In the genomic region with DNA sequence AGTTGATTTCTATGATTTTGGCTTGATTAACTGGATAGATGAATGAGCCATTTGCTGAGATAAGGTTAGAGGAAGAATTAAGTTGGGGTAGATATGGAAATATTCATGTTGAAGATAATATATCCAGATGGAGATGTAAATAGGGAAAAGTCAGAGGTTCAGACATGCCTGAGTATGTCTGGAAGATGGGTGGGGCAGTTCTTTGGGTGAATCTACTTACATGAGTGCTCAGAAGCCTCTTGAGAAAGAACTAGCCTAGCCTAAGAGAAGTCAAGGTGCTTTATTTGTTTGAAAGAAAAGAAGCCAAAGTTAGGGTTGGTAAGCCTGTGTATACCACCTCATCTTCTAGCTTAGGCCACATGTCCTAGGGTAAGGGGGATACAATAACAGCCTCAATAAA, we compare ENCODE assay signal across 27 cellular contexts.
"Had no signal": no experiment of that assay in that cellular context is flagged by ENCODE, and none has a peak within 500 bp of the region (broad histone marks: within the 10 kb centered on the region; RNA-seq: fewer than 3 reads in every experiment).

No MANE protein-coding gene starts in this region.

- H3K9me3 ChIP-seq: mucosa of descending colon, ovary, right atrium auricular region, right lobe of liver, testis, thyroid gland, transverse colon, vagina had no signal

- H3K27me3 ChIP-seq: ovary, right atrium auricular region, right lobe of liver, stomach, testis, thyroid gland, transverse colon, upper lobe of left lung, vagina had no signal

- H3K4me3 ChIP-seq: left ventricle myocardium inferior, lung, mucosa of descending colon, ovary, right atrium auricular region, right lobe of liver, smooth muscle cell, stomach, testis, thyroid gland, transverse colon, upper lobe of left lung, vagina had no signal

- H3K36me3 ChIP-seq: left ventricle myocardium inferior, ovary, right atrium auricular region, right lobe of liver, stomach, thyroid gland, transverse colon, upper lobe of left lung, vagina had no signal

- ATAC-seq: mucosa of descending colon; naive thymus-derived CD4-positive, alpha-beta T cell; natural killer cell treated with Interleukin-12 subunit alpha and Interleukin-12 subunit beta and Interleukin-15 and Interleukin-18, amount 100 ng/mL, for 72 hours; right lobe of liver; stimulated activated naive B cell treated with anti-CD40 and anti-IgM and Interleukin-4, amounts not matched to agents 10 μg/mL and 1 μg/mL and 100 μg/mL, for 72 hours; stimulated activated naive CD8-positive, alpha-beta T cell treated with anti-CD3 and anti-CD28 coated beads, Interleukin-15, Interleukin-2, amounts not matched to agents 100 U/mL and 50 U/mL, for 24 hours had no signal

- H3K27me3 Mint-ChIP-seq: progenitor cell of endocrine pancreas; stimulated activated naive B cell treated with anti-CD40 and anti-IgM and Interleukin-4, amounts not matched to agents 10 μg/mL and 1 μg/mL and 100 μg/mL, for 72 hours had no signal

- H3K36me3 Mint-ChIP-seq: memory B cell; stimulated activated naive B cell treated with anti-CD40 and anti-IgM and Interleukin-4, amounts not matched to agents 10 μg/mL and 1 μg/mL and 100 μg/mL, for 72 hours had no signal

- H3K4me1 Mint-ChIP-seq: immature natural killer cell; memory B cell; naive thymus-derived CD4-positive, alpha-beta T cell; stimulated activated naive B cell treated with anti-CD40 and anti-IgM and Interleukin-4, amounts not matched to agents 10 μg/mL and 1 μg/mL and 100 μg/mL, for 72 hours had no signal

- H3K4me2 ChIP-seq: smooth muscle cell had no signal

- H3K4me1 ChIP-seq: left ventricle myocardium inferior, right atrium auricular region, right lobe of liver, stomach, testis, thyroid gland, transverse colon, upper lobe of left lung, vagina had no signal

- H3K27ac ChIP-seq: left ventricle myocardium inferior, ovary, right atrium auricular region, right lobe of liver, stomach, testis, thyroid gland, transverse colon, upper lobe of left lung, vagina had no signal

- DNase-seq: hypothalamus; immature natural killer cell; left ventricle myocardium inferior; midbrain; mucosa of descending colon; naive thymus-derived CD4-positive, alpha-beta T cell; ovary; right lobe of liver; stimulated activated CD4-positive, alpha-beta T cell treated with anti-CD3 and anti-CD28 coated beads, Interleukin-1b, Interleukin-23, amount 100 ng/mL, for 48 hours; stimulated activated CD4-positive, alpha-beta T cell treated with anti-CD3 and anti-CD28 coated beads, Interleukin-2, amount 100 ng/mL, for 48 hours; stimulated activated CD4-positive, alpha-beta T cell treated with anti-CD3 and anti-CD28 coated beads, Interleukin-4, amount 100 ng/mL, for 4 hours; stimulated activated CD8-positive, alpha-beta memory T cell treated with anti-CD3 and anti-CD28 coated beads, Interleukin-4, amount 100 ng/mL, for 48 hours; stimulated activated naive B cell treated with anti-CD40 and anti-IgM and Interleukin-4, amounts not matched to agents 10 μg/mL and 1 μg/mL and 100 μg/mL, for 72 hours; stimulated activated naive CD8-positive, alpha-beta T cell treated with anti-CD3 and anti-CD28 coated beads, Interleukin-15, Interleukin-2, amounts not matched to agents 100 U/mL and 50 U/mL, for 24 hours; stomach; testis; thyroid gland; transverse colon; upper lobe of left lung had no signal

- H3K4me3 Mint-ChIP-seq: immature natural killer cell; memory B cell; naive thymus-derived CD4-positive, alpha-beta T cell; natural killer cell treated with Interleukin-12 subunit alpha and Interleukin-12 subunit beta and Interleukin-15 and Interleukin-18, amount 100 ng/mL, for 72 hours; stimulated activated naive B cell treated with anti-CD40 and anti-IgM and Interleukin-4, amounts not matched to agents 10 μg/mL and 1 μg/mL and 100 μg/mL, for 72 hours had no signal

- FAIRE-seq: islet of Langerhans had no signal

- H3K27ac Mint-ChIP-seq: immature natural killer cell; memory B cell; naive thymus-derived CD4-positive, alpha-beta T cell; natural killer cell treated with Interleukin-12 subunit alpha and Interleukin-12 subunit beta and Interleukin-15 and Interleukin-18, amount 100 ng/mL, for 72 hours; progenitor cell of endocrine pancreas; stimulated activated naive B cell treated with anti-CD40 and anti-IgM and Interleukin-4, amounts not matched to agents 10 μg/mL and 1 μg/mL and 100 μg/mL, for 72 hours had no signal
